In genomic region chr19:21569497-21569870, GRCh38 we compare ENCODE assay signal across 8 cellular contexts.
DNase-seq lines count a peak whose midpoint lies in the region; ATAC-seq and TF ChIP-seq lines count a peak whose summit lies in the region.

No MANE protein-coding gene starts in this region.

- H3K27ac ChIP-seq in left ventricle myocardium inferior (replicated peaks) = peak overlapping the region; percentile 79

- CTCF ChIA-PET in activated CD8-positive, alpha-beta T cell treated with anti-CD3 and anti-CD28 coated beads for 36 hours (lab: Charles Lee) = interaction anchor here (1.1 to 1.5 kb wide), 4 partner anchors 10 to 240 kb away, joined by 3 to 5 read pairs (median 4); partner anchors contain the start of genes ZNF429 and ZNF708

- H3K27me3 ChIP-seq in left ventricle myocardium inferior (ENCODE audit: low read depth) = no peaks in the 10 kb centered on the region

- DNase-seq in activated CD8-positive, alpha-beta T cell treated with anti-CD3 and anti-CD28 coated beads for 36 hours = peak; percentile 78
- DNase-seq in left ventricle myocardium inferior (peak; percentile 54), NCI-H510A (lab: John Stamatoyannopoulos, UW) (no peak), NOMO-1 treated with DMSO at 0.1 percent for 48 hours (lab: John Stamatoyannopoulos, UW; ENCODE audit: unreplicated experiment) (no peak), GM03348 (ENCODE audit: low spot score) (no peak)
- peak in 2 of 3 donors; percentile 8 to 68 for DNase-seq in stimulated activated CD4-positive, alpha-beta T cell treated with anti-CD3 and anti-CD28 coated beads, TNF-alpha, amount 100 ng/mL, for 48 hours (ENCODE audit: low read depth in 3 of 3)

- H3K4me3 ChIP-seq in left ventricle myocardium inferior = peak overlapping the region; percentile 68

- H3K27me3 Mint-ChIP-seq in activated CD8-positive, alpha-beta T cell treated with anti-CD3 and anti-CD28 coated beads for 36 hours = no peaks in the 10 kb centered on the region

- H3K27ac Mint-ChIP-seq in activated CD8-positive, alpha-beta T cell treated with anti-CD3 and anti-CD28 coated beads for 36 hours = peak overlapping the region; percentile 95

- peaks cover 28% of the 10 kb centered on the region for H3K4me1 Mint-ChIP-seq in activated CD8-positive, alpha-beta T cell treated with anti-CD3 and anti-CD28 coated beads for 36 hours (ENCODE audit: low read depth)

- peak overlapping the region; percentile 91 for H3K4me3 Mint-ChIP-seq in activated CD8-positive, alpha-beta T cell treated with anti-CD3 and anti-CD28 coated beads for 36 hours

- peaks cover 2% of the 10 kb centered on the region for H3K9me3 Mint-ChIP-seq in activated CD8-positive, alpha-beta T cell treated with anti-CD3 and anti-CD28 coated beads for 36 hours

- TF ChIP-seq CTCF in activated CD8-positive, alpha-beta T cell treated with anti-CD3 and anti-CD28 coated beads for 36 hours (IDR thresholded peaks at IDR 0.05) = no peak
- no peak for TF ChIP-seq CTCF in left ventricle myocardium inferior (IDR thresholded peaks at IDR 0.05; ENCODE audit: borderline replicate concordance)

- intact Hi-C loops in activated CD8-positive, alpha-beta T cell treated with anti-CD3 and anti-CD28 coated beads for 36 hours (cut with micrococcal nuclease) = no loop called here
- intact Hi-C loops in left ventricle myocardium inferior (cut with micrococcal nuclease) = no loop called here

- H3K36me3 ChIP-seq in left ventricle myocardium inferior = no peaks in the 10 kb centered on the region

- POLR2A ChIA-PET in activated CD8-positive, alpha-beta T cell treated with anti-CD3 and anti-CD28 coated beads for 36 hours (lab: Charles Lee) = interaction anchor here (0.7 to 1.1 kb wide), 2 partner anchors 10 to 37 kb away, joined by 3 to 4 read pairs; no protein-coding TSS in a partner anchor

- peak; percentile 45 for ATAC-seq in HG03196 (IDR thresholded peaks at IDR 0.05; ENCODE audit: unreplicated experiment)
- peak; percentile 53 for ATAC-seq in activated CD8-positive, alpha-beta T cell treated with anti-CD3 and anti-CD28 coated beads for 36 hours
- no peak for ATAC-seq in HG02571 (IDR thresholded peaks at IDR 0.05; ENCODE audit: unreplicated experiment)

- peaks cover 16% of the 10 kb centered on the region for H3K36me3 Mint-ChIP-seq in activated CD8-positive, alpha-beta T cell treated with anti-CD3 and anti-CD28 coated beads for 36 hours (ENCODE audit: low read depth)

- peaks cover 8% of the 10 kb centered on the region for H3K4me1 ChIP-seq in left ventricle myocardium inferior

- H3K9me3 ChIP-seq in left ventricle myocardium inferior (replicated peaks) = peaks cover 28% of the 10 kb centered on the region

Comparison
In these comparisons a context has a peak if more than half of its experiments do, and no peak if none do; other contexts are left out.
1. DNase-seq: peak in activated CD8-positive, alpha-beta T cell treated with anti-CD3 and anti-CD28 coated beads for 36 hours (single experiment), left ventricle myocardium inferior (single experiment) and stimulated activated CD4-positive, alpha-beta T cell treated with anti-CD3 and anti-CD28 coated beads, TNF-alpha, amount 100 ng/mL, for 48 hours (2 of 3); none in NCI-H510A (single experiment), NOMO-1 treated with DMSO at 0.1 percent for 48 hours (single experiment) and GM03348 (single experiment).